11 cellular contexts compared by ENCODE assay signal in genomic region chr5:96844476-96844990, GRCh38. TPM values are rescaled to one million over a fixed set of nuclear protein-coding genes. Genes with fewer than 3 reads are reported as not detected.
DNase-seq lines count a peak whose midpoint lies in the region; FAIRE-seq and TF ChIP-seq lines count a peak whose summit lies in the region.
"Had no signal": no experiment of that assay in that cellular context is flagged by ENCODE, and none has a peak within 500 bp of the region (broad histone marks: within the 10 kb centered on the region; RNA-seq: fewer than 3 reads in every experiment).

No MANE protein-coding gene starts in this region.

- no peaks in the 10 kb centered on the region for H4K20me1 ChIP-seq in BLaER1 treated with 17β-estradiol and CSF1 and Interleukin-3, amounts not matched to agents 10 nM and 100 nM
- no peaks in the 10 kb centered on the region for H4K20me1 ChIP-seq in SU-DHL-6 (ENCODE audit: low read depth, low read length)

- intact Hi-C loops in dorsolateral prefrontal cortex (cut with DNase I): no loop called here

- H3K4me3 ChIP-seq in BLaER1 treated with 17β-estradiol and CSF1 and Interleukin-3, amounts not matched to agents 10 nM and 100 nM: no peak overlapping the region; a peak in 1 of 20 replicates
- no peak overlapping the region for H3K4me3 ChIP-seq in Jurkat, Clone E6-1 (ENCODE audit: low read length)
- H3K4me3 ChIP-seq in SU-DHL-6 (ENCODE audit: insufficient read depth, low read length, poor library complexity, severe bottlenecking): no peak overlapping the region
- H3K4me3 ChIP-seq in dorsolateral prefrontal cortex: no peak overlapping the region

- peaks cover 13 to 34% (median 21%) of the 10 kb centered on the region in 10 experiments; a peak in 19 of 20 replicates for H3K4me1 ChIP-seq in BLaER1 treated with 17β-estradiol and CSF1 and Interleukin-3, amounts not matched to agents 10 nM and 100 nM

- peak overlapping the region; percentile 40 for H2AFZ ChIP-seq in SU-DHL-6 (ENCODE audit: low read depth, low read length, severe bottlenecking)

- H3K9me3 ChIP-seq in BLaER1 treated with 17β-estradiol and CSF1 and Interleukin-3, amounts not matched to agents 10 nM and 100 nM (replicated peaks in 1 of 11): peaks cover 1 to 12% (median 9%) of the 10 kb centered on the region in 11 experiments; a peak in 14 of 22 replicates
- H3K9me3 ChIP-seq in SU-DHL-6 (ENCODE audit: insufficient read depth, low read length): no peaks in the 10 kb centered on the region

- FAIRE-seq in D721Med (lab: Jason Lieb, UNC): no peak

- no peaks in the 10 kb centered on the region for H3K9me2 ChIP-seq in SU-DHL-6 (replicated peaks; ENCODE audit: insufficient read depth, low read length)

- peak overlapping the region; percentile 37 to 73 (median 62) for H3K4me2 ChIP-seq in BLaER1 treated with 17β-estradiol and CSF1 and Interleukin-3, amounts not matched to agents 10 nM and 100 nM
- no peak overlapping the region for H3K4me2 ChIP-seq in SU-DHL-6 (ENCODE audit: low read depth, low read length, poor library complexity, severe bottlenecking)

- TF ChIP-seq CTCF in SU-DHL-6 (IDR thresholded peaks at IDR 0.05; ENCODE audit: insufficient read depth, low read length, poor library complexity, severe bottlenecking): no peak
- no peak for TF ChIP-seq CTCF in D721Med (IDR thresholded peaks at IDR 0.05; ENCODE audit: insufficient read depth, missing control alignments)
- TF ChIP-seq CTCF in dorsolateral prefrontal cortex (IDR thresholded peaks at IDR 0.05 in 54 of 56, conservative IDR thresholded peaks at IDR 0.05 in 2 of 56; ENCODE audit: low read depth in 1 of 56, partially characterized antibody in 56 of 56): no peak

- no peaks in the 10 kb centered on the region for H3K36me3 ChIP-seq in BLaER1 treated with 17β-estradiol and CSF1 and Interleukin-3, amounts not matched to agents 10 nM and 100 nM
- no peaks in the 10 kb centered on the region for H3K36me3 ChIP-seq in SU-DHL-6 (ENCODE audit: low read length)

- peak overlapping the region in 6 of 11 experiments; percentile 0 to 24 (median 15); a peak in 3 of 22 replicates for H3K27ac ChIP-seq in BLaER1 treated with 17β-estradiol and CSF1 and Interleukin-3, amounts not matched to agents 10 nM and 100 nM
- H3K27ac ChIP-seq in SU-DHL-6 (ENCODE audit: low read depth, low read length) (no peak overlapping the region), dorsolateral prefrontal cortex (no peak overlapping the region)

- H3F3A ChIP-seq in SU-DHL-6 (ENCODE audit: insufficient read depth): no peaks in the 10 kb centered on the region

- DNase-seq in Jurkat, Clone E6-1 (ENCODE audit: low read depth, low spot score): peak; percentile 54
- DNase-seq in islet precursor cell: peak; percentile 82
- no peak for DNase-seq in D721Med (ENCODE audit: insufficient read length, low spot score)
- DNase-seq in NCI-H2171 (lab: John Stamatoyannopoulos, UW): no peak
- DNase-seq in dorsolateral prefrontal cortex: no peak
- DNase-seq: cerebellar nuclear complex, erythroblast, NCI-H2081, nucleus accumbens had no signal

- H3K9ac ChIP-seq in BLaER1 treated with 17β-estradiol and CSF1 and Interleukin-3, amounts not matched to agents 10 nM and 100 nM: 0 out of 22 replicates have a peak overlapping the region, but pooled peaks of 1 of the 11 experiments have one; percentile 30
- no peak overlapping the region for H3K9ac ChIP-seq in SU-DHL-6 (ENCODE audit: low read length)

- H3K79me2 ChIP-seq in SU-DHL-6 (ENCODE audit: insufficient read depth, low read length): no peaks in the 10 kb centered on the region

- H3K27me3 ChIP-seq in BLaER1 treated with 17β-estradiol and CSF1 and Interleukin-3, amounts not matched to agents 10 nM and 100 nM: no peaks in the 10 kb centered on the region
- H3K27me3 ChIP-seq in SU-DHL-6 (ENCODE audit: low read length): no peaks in the 10 kb centered on the region
- no peaks in the 10 kb centered on the region for H3K27me3 ChIP-seq in dorsolateral prefrontal cortex

RNA-seq across cellular contexts. Expression of gene ERAP2, which starts 31.8 kb away (rescaled TPM):
- 20.5 TPM for polyA plus RNA-seq in Jurkat, Clone E6-1 (2012; ENCODE audit: insufficient read depth, insufficient read length)
- 10 to 100 TPM in 3 of 120 experiments, 1 to 10 TPM in 115, under 1 TPM in 2; 0.80 to 12.9 (median 4.4) TPM for total RNA-seq in dorsolateral prefrontal cortex

RNA-seq across cellular contexts. Expression of gene ERAP1, which starts 36.8 kb away (rescaled TPM):
- 47.1 TPM for polyA plus RNA-seq in Jurkat, Clone E6-1 (2012; ENCODE audit: insufficient read depth, insufficient read length)
- 10 to 100 TPM; 16.7 to 39.0 (median 28.3) TPM for total RNA-seq in dorsolateral prefrontal cortex

Comparison
In these comparisons a context has a peak if more than half of its experiments do, and no peak if none do; other contexts are left out.
1. H3K27ac ChIP-seq: peak in BLaER1 treated with 17β-estradiol and CSF1 and Interleukin-3, amounts not matched to agents 10 nM and 100 nM (6 of 11); none in SU-DHL-6 (single experiment) and dorsolateral prefrontal cortex (0 of 59).
2. DNase-seq: peak in Jurkat, Clone E6-1 (single experiment) and islet precursor cell (single experiment); none in D721Med (single experiment), NCI-H2171 (single experiment) and dorsolateral prefrontal cortex (0 of 10).